ENCODE assay signal across 18 cellular contexts in genomic region chrX:18286322-18286831, GRCh38.
"Had no signal": no experiment of that assay in that cellular context is flagged by ENCODE, and none has a peak within 500 bp of the region (broad histone marks: within the 10 kb centered on the region; RNA-seq: fewer than 3 reads in every experiment).

No MANE protein-coding gene starts in this region.

- DNase-seq: activated B cell treated with CpG ODN at 0.5 μM for 24 hours; activated CD4-positive, alpha-beta memory T cell treated with anti-CD3 and anti-CD28 coated beads, Interleukin-2, amount 10 ng/mL, durations not matched to agents 7 days and 5 days; activated CD4-positive, alpha-beta T cell treated with anti-CD3 and anti-CD28 coated beads for 48 hours; activated CD8-positive, alpha-beta memory T cell treated with anti-CD3 and anti-CD28 coated beads, Interleukin-2, amount 10 ng/mL, durations not matched to agents 7 days and 5 days; activated naive CD4-positive, alpha-beta T cell treated with Interleukin-2 at 50 U/mL for 16 hours; aorta; effector CD8-positive, alpha-beta T cell; heart right ventricle; mesendoderm; naive thymus-derived CD4-positive, alpha-beta T cell; sigmoid colon; stimulated activated CD4-positive, alpha-beta T cell treated with anti-CD3 and anti-CD28 coated beads, Interleukin-4, amount 100 ng/mL, for 4 hours had no signal

- H3K4me1 ChIP-seq: gastroesophageal sphincter, heart right ventricle, parathyroid adenoma, sigmoid colon had no signal

- H3K9me3 ChIP-seq: gastroesophageal sphincter, heart right ventricle, sigmoid colon, thoracic aorta had no signal

- H2AFZ ChIP-seq: parathyroid adenoma had no signal

- H3K27ac ChIP-seq: cardiac muscle cell, gastroesophageal sphincter, heart right ventricle, parathyroid adenoma, sigmoid colon, thoracic aorta had no signal

- H3K27me3 ChIP-seq: cardiac muscle cell, gastroesophageal sphincter, sigmoid colon had no signal

- H3K36me3 ChIP-seq: cardiac muscle cell, gastroesophageal sphincter, heart right ventricle, sigmoid colon, thoracic aorta had no signal

- ATAC-seq: activated CD8-positive, alpha-beta memory T cell treated with anti-CD3 and anti-CD28 coated beads, Interleukin-2, amount 10 ng/mL, durations not matched to agents 7 days and 5 days; esophagus mucosa; gastroesophageal sphincter; heart right ventricle; naive thymus-derived CD4-positive, alpha-beta T cell; stimulated activated memory B cell treated with anti-CD40 and anti-IgM and Interleukin-4, amounts not matched to agents 10 μg/mL and 1 μg/mL and 100 μg/mL, for 72 hours had no signal

- H3K9ac ChIP-seq: parathyroid adenoma had no signal

- H3K4me3 ChIP-seq: cardiac muscle cell, gastroesophageal sphincter, heart right ventricle, sigmoid colon, thoracic aorta had no signal

- H3K79me2 ChIP-seq: parathyroid adenoma had no signal
